8 cellular contexts compared by ENCODE assay signal in genomic region chr20:44910690-44911262, GRCh38. TPM values are rescaled to one million over a fixed set of nuclear protein-coding genes. Genes with fewer than 3 reads are reported as not detected.
DNase-seq lines count a peak whose midpoint lies in the region; ATAC-seq and TF ChIP-seq lines count a peak whose summit lies in the region.

No MANE protein-coding gene starts in this region.

- no CpG with 5 or more reads among the region's 17 CpGs for WGBS in H9 (ENCODE audit: extremely low coverage, insufficient read length, low lambda C conversion rate)

- peak; percentile 12 for ATAC-seq in esophagus mucosa

- no peak for TF ChIP-seq CTCF in H9 (conservative IDR thresholded peaks at IDR 0.05)
- no peak for TF ChIP-seq CTCF in uterus (IDR thresholded peaks at IDR 0.05)

- H4K20me1 ChIP-seq in H9 (ENCODE audit: control insufficient read depth, insufficient read depth, insufficient read length): no peaks in the 10 kb centered on the region

- no peak overlapping the region for H2BK5ac ChIP-seq in H9 (ENCODE audit: insufficient read length, low read length)

- H3K4me2 ChIP-seq in H9 (ENCODE audit: insufficient read depth, insufficient read length, low read length): peak overlapping the region; percentile 95

- H2BK20ac ChIP-seq in H9 (ENCODE audit: low read depth, low read length, poor library complexity, severe bottlenecking): no peak overlapping the region

- H3K4me3 Mint-ChIP-seq in H9: peak overlapping the region; percentile 86 to 89

- no peaks in the 10 kb centered on the region for H3K9me3 Mint-ChIP-seq in H9

- H3K14ac ChIP-seq in H9 (ENCODE audit: insufficient read depth, low read length): peak overlapping the region; percentile 78

- peak; percentile 43 for DNase-seq in H9
- peak; percentile 4 for DNase-seq in RPMI8226
- no peak for DNase-seq in skeletal muscle cell (ENCODE audit: low read depth)
- DNase-seq in activated CD4-positive, CD25-positive, alpha-beta regulatory T cell treated with anti-CD3 and anti-CD28 coated beads, Interleukin-2, amount 50 U/mL, for 72 hours: no peak
- no peak for DNase-seq in uterus
- DNase-seq in glomerular visceral epithelial cell (ENCODE audit: extremely low spot score): no peak
- DNase-seq in activated CD8-positive, alpha-beta memory T cell treated with anti-CD3 and anti-CD28 coated beads for 24 hours: no peak

- H3K4me1 Mint-ChIP-seq in H9: peaks cover 27% of the 10 kb centered on the region in 2 experiments

- no peaks in the 10 kb centered on the region for H3K27me3 Mint-ChIP-seq in H9 (ENCODE audit: low read depth)

- H2BK15ac ChIP-seq in H9 (ENCODE audit: low read depth, low read length): 0 out of 2 replicates have a peak overlapping the region, but pooled peaks have one; percentile 70

- H3K9me3 ChIP-seq in H9 (ENCODE audit: control insufficient read depth, low read depth, low read length) (no peaks in the 10 kb centered on the region), uterus (no peaks in the 10 kb centered on the region)

- no peaks in the 10 kb centered on the region for H3K36me3 ChIP-seq in uterus

- H3K27ac ChIP-seq in H9 (ENCODE audit: insufficient read length, low read depth, low read length): peak overlapping the region; percentile 51
- H3K27ac ChIP-seq in uterus: no peak overlapping the region

- H3K18ac ChIP-seq in H9 (ENCODE audit: insufficient read length, low read depth, low read length): peak overlapping the region; percentile 68

- no peak overlapping the region for H3K23ac ChIP-seq in H9 (ENCODE audit: insufficient read length, low read depth, low read length)

- H3K4me1 ChIP-seq in H9 (ENCODE audit: insufficient read depth, low read length) (peaks cover 8% of the 10 kb centered on the region; the same call in 1 of the 2 replicates), uterus (peaks cover 0 to 5% of the 10 kb centered on the region in 2 donors)

- peaks cover 25 to 64% (median 52%) of the 10 kb centered on the region in 3 experiments; a peak in 6 of 7 replicates for H3K36me3 Mint-ChIP-seq in H9 (ENCODE audit: insufficient read depth in 1 of 3, low read depth in 3 of 3)

- H3K27me3 ChIP-seq in H9 (ENCODE audit: insufficient read depth, low read length): no peaks in the 10 kb centered on the region
- H3K27me3 ChIP-seq in uterus: no peaks in the 10 kb centered on the region

- intact Hi-C loops in uterus (cut with DNase I; ENCODE audit: low total_unique reads): no loop called here

- peak overlapping the region in 2 of 3 experiments; percentile 27 to 94; a peak in 3 of 7 replicates for H3K27ac Mint-ChIP-seq in H9

- TF ChIP-seq POLR2A in uterus (IDR thresholded peaks at IDR 0.05): no peak

- H2BK12ac ChIP-seq in H9 (ENCODE audit: insufficient read length, low read depth, low read length): no peak overlapping the region

- no peaks in the 10 kb centered on the region for H3K79me2 ChIP-seq in H9 (ENCODE audit: insufficient read depth, low read length)

- H3K9ac ChIP-seq in H9 (ENCODE audit: extremely low read depth, insufficient read length, low read length): peak overlapping the region; percentile 71

- no peak overlapping the region for H4K8ac ChIP-seq in H9 (replicated peaks; ENCODE audit: insufficient read length, low read depth, low read length)

- H3K56ac ChIP-seq in H9 (ENCODE audit: insufficient read length, low read depth, low read length): no peak overlapping the region

- H2AFZ ChIP-seq in H9 (ENCODE audit: low read length): no peak overlapping the region

- peak overlapping the region; percentile 73 for H4K5ac ChIP-seq in H9 (ENCODE audit: insufficient read length, low read depth, low read length)

- H2AK5ac ChIP-seq in H9 (ENCODE audit: insufficient read length, low read length): no peak overlapping the region

- no peak overlapping the region for H4K91ac ChIP-seq in H9 (ENCODE audit: insufficient read length, low read depth, low read length)

- no peak overlapping the region for H3K4ac ChIP-seq in H9 (ENCODE audit: low read depth, low read length)

- H3K4me3 ChIP-seq in skeletal muscle cell (ENCODE audit: low read depth, low read length) (peak overlapping the region; percentile 79), uterus (no peak overlapping the region)

- peaks cover 12% of the 10 kb centered on the region for H3K23me2 ChIP-seq in H9 (ENCODE audit: insufficient read length, low read depth, low read length, poor library complexity, severe bottlenecking)

- H2BK120ac ChIP-seq in H9 (ENCODE audit: low read depth, low read length, poor library complexity, severe bottlenecking): no peak overlapping the region

- no peaks in the 10 kb centered on the region for H3K79me1 ChIP-seq in H9 (ENCODE audit: insufficient read depth, low read depth, low read length, poor library complexity, severe bottlenecking)

- no peak overlapping the region for H3T11ph ChIP-seq in H9 (ENCODE audit: low read length)

RNA-seq across cellular contexts. Expression of gene PABPC1L, which starts 0.9 kb away (rescaled TPM):
- total RNA-seq in H9 (2021) (83.5 and 92.0 TPM in 2 replicates), esophagus mucosa (10.0 TPM), uterus (10 to 100 TPM in 2 of 4 donors, under 1 TPM in 1, not detected in 1; 0.59 to 17.3 (median 12.9) TPM)

RNA-seq across cellular contexts. Expression of gene YWHAB, which starts 25.3 kb away (rescaled TPM):
- total RNA-seq in H9 (2021) (203 and 204 TPM in 2 replicates), esophagus mucosa (158 TPM), uterus (100 to 1,000 TPM in 2 of 4 donors, 10 to 100 TPM in 2; 54.3 to 131 (median 108) TPM)

RNA-seq across cellular contexts. Expression of gene TOMM34, which starts 49.4 kb away (rescaled TPM):
- total RNA-seq in H9 (2021) (37.5 and 40.1 TPM in 2 replicates), esophagus mucosa (11.4 TPM), uterus (10 to 100 TPM; 11.1 to 15.6 (median 12.5) TPM)

RNA-seq across cellular contexts. Expression of gene STK4, which starts 55.5 kb away (rescaled TPM):
- total RNA-seq in H9 (2021) (41.3 and 43.0 TPM in 2 replicates), esophagus mucosa (15.8 TPM), uterus (10 to 100 TPM in 3 of 4 donors, 1 to 10 TPM in 1; 9.0 to 43.6 (median 29.6) TPM)

Comparison
In these comparisons a context has a peak if more than half of its experiments do, and no peak if none do; other contexts are left out.
1. DNase-seq: peak in H9 (single experiment) and RPMI8226 (single experiment); none in skeletal muscle cell (single experiment), activated CD4-positive, CD25-positive, alpha-beta regulatory T cell treated with anti-CD3 and anti-CD28 coated beads, Interleukin-2, amount 50 U/mL, for 72 hours (single experiment), uterus (0 of 2), glomerular visceral epithelial cell (single experiment) and activated CD8-positive, alpha-beta memory T cell treated with anti-CD3 and anti-CD28 coated beads for 24 hours (single experiment).